In genomic region chr12:42707312-42707711, GRCh38 we compare ENCODE assay signal across 32 cellular contexts.
"Had no signal": no experiment of that assay in that cellular context is flagged by ENCODE, and none has a peak within 500 bp of the region (broad histone marks: within the 10 kb centered on the region; RNA-seq: fewer than 3 reads in every experiment).

No MANE protein-coding gene starts in this region.

- H3K4me3 Mint-ChIP-seq: activated B cell treated with CpG ODN at 0.5 μM for 24 hours; activated CD4-positive, alpha-beta memory T cell treated with anti-CD3 and anti-CD28 coated beads, Interleukin-2, amount 10 ng/mL, durations not matched to agents 7 days and 5 days; activated CD4-positive, alpha-beta T cell treated with anti-CD3 and anti-CD28 coated beads for 36 hours; activated CD4-positive, alpha-beta T cell treated with anti-CD3 and anti-CD28 coated beads, Interleukin-2, amount 10 ng/mL, durations not matched to agents 24 days and 14 days; activated naive CD4-positive, alpha-beta T cell treated with anti-CD3 and anti-CD28 coated beads, Interleukin-2, amount 10 ng/mL, durations not matched to agents 7 days and 5 days; activated naive CD8-positive, alpha-beta T cell treated with anti-CD3 and anti-CD28 coated beads, Interleukin-2, amount 10 ng/mL, durations not matched to agents 7 days and 5 days; activated T-cell treated with anti-CD3 and anti-CD28 coated beads, Interleukin-2, amount 50 U/mL, for 24 hours; activated T-cell treated with anti-CD3 and anti-CD28 coated beads, Interleukin-2, amount 50 U/mL, for 72 hours; central memory CD8-positive, alpha-beta T cell; effector memory CD8-positive, alpha-beta T cell; T-cell; T-helper 1 cell treated with Interleukin-12 subunit alpha and Interleukin-12 subunit beta and Interleukin-4 antibody, amounts not matched to agents 30 μg/mL and 1 μg/mL, for 36 hours had no signal

- H3K27ac ChIP-seq: ascending aorta, brain microvascular endothelial cell, coronary artery, esophagus muscularis mucosa, foreskin keratinocyte, gastrocnemius medialis, WERI-Rb-1 had no signal

- H3K4me3 ChIP-seq: ascending aorta, coronary artery, esophagus muscularis mucosa, gastrocnemius medialis, heart left ventricle had no signal

- H3K36me3 ChIP-seq: ascending aorta, brain microvascular endothelial cell, esophagus muscularis mucosa, gastrocnemius medialis, heart left ventricle, WERI-Rb-1 had no signal

- DNase-seq: activated B cell treated with CpG ODN at 0.5 μM for 24 hours; activated CD4-positive, alpha-beta memory T cell treated with anti-CD3 and anti-CD28 coated beads, Interleukin-2, amount 10 ng/mL, durations not matched to agents 7 days and 5 days; activated CD4-positive, alpha-beta T cell treated with anti-CD3 and anti-CD28 coated beads for 36 hours; activated CD4-positive, alpha-beta T cell treated with anti-CD3 and anti-CD28 coated beads, Interleukin-2, amount 10 ng/mL, durations not matched to agents 24 days and 14 days; activated CD4-positive, alpha-beta T cell treated with anti-CD3 and anti-CD28 coated beads, Interleukin-2, amount 50 U/mL, for 4 hours; activated CD8-positive, alpha-beta memory T cell treated with anti-CD3 and anti-CD28 coated beads, Interleukin-2, amount 50 U/mL, for 48 hours; activated gamma-delta T cell; activated naive CD4-positive, alpha-beta T cell; activated naive CD4-positive, alpha-beta T cell treated with anti-CD3 and anti-CD28 coated beads, Interleukin-2, amount 10 ng/mL, durations not matched to agents 7 days and 5 days; activated naive CD8-positive, alpha-beta T cell treated with anti-CD3 and anti-CD28 coated beads, Interleukin-2, amount 10 ng/mL, durations not matched to agents 7 days and 5 days; activated T-cell treated with anti-CD3 and anti-CD28 coated beads for 4 hours; activated T-cell treated with anti-CD3 and anti-CD28 coated beads, Interleukin-2, amount 50 U/mL, for 24 hours; activated T-cell treated with anti-CD3 and anti-CD28 coated beads, Interleukin-2, amount 50 U/mL, for 72 hours; brain microvascular endothelial cell; dermis blood vessel endothelial cell; effector CD4-positive, alpha-beta T cell; effector memory CD8-positive, alpha-beta T cell; erythroblast; foreskin keratinocyte; glutamatergic neuron; heart left ventricle; T-cell; T1000; WERI-Rb-1 had no signal

- H3K27ac Mint-ChIP-seq: activated B cell treated with CpG ODN at 0.5 μM for 24 hours; activated CD4-positive, alpha-beta memory T cell treated with anti-CD3 and anti-CD28 coated beads, Interleukin-2, amount 10 ng/mL, durations not matched to agents 7 days and 5 days; activated CD4-positive, alpha-beta T cell treated with anti-CD3 and anti-CD28 coated beads for 36 hours; activated CD4-positive, alpha-beta T cell treated with anti-CD3 and anti-CD28 coated beads, Interleukin-2, amount 10 ng/mL, durations not matched to agents 24 days and 14 days; activated naive CD4-positive, alpha-beta T cell treated with anti-CD3 and anti-CD28 coated beads, Interleukin-2, amount 10 ng/mL, durations not matched to agents 7 days and 5 days; activated naive CD4-positive, alpha-beta T cell treated with anti-CD3 and anti-CD28 coated beads, Interleukin-2, amount 50 U/mL, for 72 hours; activated naive CD8-positive, alpha-beta T cell treated with anti-CD3 and anti-CD28 coated beads, Interleukin-2, amount 10 ng/mL, durations not matched to agents 7 days and 5 days; activated T-cell treated with anti-CD3 and anti-CD28 coated beads, Interleukin-2, amount 50 U/mL, for 24 hours; activated T-cell treated with anti-CD3 and anti-CD28 coated beads, Interleukin-2, amount 50 U/mL, for 72 hours; effector memory CD8-positive, alpha-beta T cell; T-cell; T-helper 1 cell treated with Interleukin-12 subunit alpha and Interleukin-12 subunit beta and Interleukin-4 antibody, amounts not matched to agents 30 μg/mL and 1 μg/mL, for 36 hours had no signal

- H3K4me1 ChIP-seq: ascending aorta had no signal

- H3K36me3 Mint-ChIP-seq: activated naive CD4-positive, alpha-beta T cell treated with anti-CD3 and anti-CD28 coated beads, Interleukin-2, amount 10 ng/mL, durations not matched to agents 7 days and 5 days; activated naive CD4-positive, alpha-beta T cell treated with anti-CD3 and anti-CD28 coated beads, Interleukin-2, amount 50 U/mL, for 72 hours; activated naive CD8-positive, alpha-beta T cell treated with anti-CD3 and anti-CD28 coated beads, Interleukin-2, amount 10 ng/mL, durations not matched to agents 7 days and 5 days; T-cell had no signal

- H3K9me3 Mint-ChIP-seq: activated B cell treated with CpG ODN at 0.5 μM for 24 hours; activated CD4-positive, alpha-beta memory T cell treated with anti-CD3 and anti-CD28 coated beads, Interleukin-2, amount 10 ng/mL, durations not matched to agents 7 days and 5 days; activated CD4-positive, alpha-beta T cell treated with anti-CD3 and anti-CD28 coated beads, Interleukin-2, amount 10 ng/mL, durations not matched to agents 24 days and 14 days; activated T-cell treated with anti-CD3 and anti-CD28 coated beads, Interleukin-2, amount 50 U/mL, for 24 hours; T-helper 1 cell treated with Interleukin-12 subunit alpha and Interleukin-12 subunit beta and Interleukin-4 antibody, amounts not matched to agents 30 μg/mL and 1 μg/mL, for 36 hours had no signal

- H3K4me1 Mint-ChIP-seq: activated B cell treated with CpG ODN at 0.5 μM for 24 hours; activated CD4-positive, alpha-beta memory T cell treated with anti-CD3 and anti-CD28 coated beads, Interleukin-2, amount 10 ng/mL, durations not matched to agents 7 days and 5 days; activated CD4-positive, alpha-beta T cell treated with anti-CD3 and anti-CD28 coated beads for 36 hours; activated CD4-positive, alpha-beta T cell treated with anti-CD3 and anti-CD28 coated beads, Interleukin-2, amount 10 ng/mL, durations not matched to agents 24 days and 14 days; activated naive CD4-positive, alpha-beta T cell treated with anti-CD3 and anti-CD28 coated beads, Interleukin-2, amount 10 ng/mL, durations not matched to agents 7 days and 5 days; activated naive CD8-positive, alpha-beta T cell treated with anti-CD3 and anti-CD28 coated beads, Interleukin-2, amount 10 ng/mL, durations not matched to agents 7 days and 5 days; central memory CD8-positive, alpha-beta T cell; T-cell had no signal

- FAIRE-seq: bronchial epithelial cell had no signal

- H3K9me3 ChIP-seq: ascending aorta, esophagus muscularis mucosa, gastrocnemius medialis had no signal

- H3K27me3 Mint-ChIP-seq: activated B cell treated with CpG ODN at 0.5 μM for 24 hours; activated CD4-positive, alpha-beta memory T cell treated with anti-CD3 and anti-CD28 coated beads, Interleukin-2, amount 10 ng/mL, durations not matched to agents 7 days and 5 days; activated CD4-positive, alpha-beta T cell treated with anti-CD3 and anti-CD28 coated beads, Interleukin-2, amount 10 ng/mL, durations not matched to agents 24 days and 14 days; activated naive CD4-positive, alpha-beta T cell treated with anti-CD3 and anti-CD28 coated beads, Interleukin-2, amount 10 ng/mL, durations not matched to agents 7 days and 5 days; activated naive CD8-positive, alpha-beta T cell treated with anti-CD3 and anti-CD28 coated beads, Interleukin-2, amount 10 ng/mL, durations not matched to agents 7 days and 5 days; activated T-cell treated with anti-CD3 and anti-CD28 coated beads, Interleukin-2, amount 50 U/mL, for 24 hours; central memory CD8-positive, alpha-beta T cell; effector memory CD8-positive, alpha-beta T cell; T-cell had no signal

- H3K27me3 ChIP-seq: ascending aorta, brain microvascular endothelial cell, esophagus muscularis mucosa, foreskin keratinocyte, gastrocnemius medialis, heart left ventricle had no signal
